16 cellular contexts compared by ENCODE assay signal in the genomic region with DNA sequence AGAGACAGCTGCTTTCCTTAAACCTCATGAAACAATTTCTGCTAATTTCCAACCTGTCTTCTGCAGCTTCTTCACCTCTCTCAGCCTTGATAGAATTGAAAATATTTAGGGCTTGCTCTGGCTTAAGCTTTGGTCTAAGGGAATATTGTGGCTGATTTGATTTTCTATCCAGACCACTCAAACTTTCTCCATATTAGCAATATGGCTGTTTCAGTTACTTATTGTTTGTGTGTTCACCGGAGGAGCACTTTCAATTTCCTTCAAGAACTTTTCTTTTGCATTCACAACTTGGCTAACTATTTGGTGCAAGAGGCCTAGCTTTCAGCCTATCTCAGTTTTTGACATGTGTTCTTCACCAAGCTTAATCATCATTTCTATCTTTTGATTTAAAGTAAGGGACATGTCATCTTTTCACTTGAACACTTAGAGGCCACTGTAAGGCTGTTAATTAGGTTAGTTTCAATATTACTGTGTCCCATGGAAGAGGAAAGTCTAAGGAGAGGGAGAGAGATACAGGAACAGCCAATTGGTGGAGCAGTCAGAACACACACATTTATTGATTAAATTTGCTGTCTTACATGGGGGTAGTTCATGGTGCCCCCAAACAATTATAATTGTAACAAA.
"Had no signal": no experiment of that assay in that cellular context is flagged by ENCODE, and none has a peak within 500 bp of the region (broad histone marks: within the 10 kb centered on the region; RNA-seq: fewer than 3 reads in every experiment).

No MANE protein-coding gene starts in this region.

- H3K4me3 Mint-ChIP-seq: activated CD4-positive, alpha-beta memory T cell treated with anti-CD3 and anti-CD28 coated beads, Interleukin-2, amount 10 ng/mL, durations not matched to agents 7 days and 5 days; nephron progenitor cell had no signal

- DNase-seq: activated CD4-positive, alpha-beta memory T cell treated with anti-CD3 and anti-CD28 coated beads, Interleukin-2, amount 10 ng/mL, durations not matched to agents 7 days and 5 days; activated CD4-positive, CD25-positive, alpha-beta regulatory T cell; activated CD8-positive, alpha-beta memory T cell treated with anti-CD3 and anti-CD28 coated beads, Interleukin-2, amount 50 U/mL, for 4 hours; activated effector memory CD4-positive, alpha-beta T cell treated with Interleukin-2 at 50 U/mL for 16 hours; dorsolateral prefrontal cortex; mesendoderm; nephron progenitor cell; psoas muscle; right lobe of liver; stimulated activated CD4-positive, alpha-beta T cell treated with anti-CD3 and anti-CD28 coated beads, Interleukin-1b, Interleukin-23, amount 100 ng/mL, for 48 hours; stimulated activated naive CD4-positive, alpha-beta T cell; upper lobe of left lung had no signal

- H3K27ac ChIP-seq: ascending aorta, dorsolateral prefrontal cortex, hepatocyte, psoas muscle, right lobe of liver, suprapubic skin, upper lobe of left lung had no signal

- H3K36me3 ChIP-seq: ascending aorta, right lobe of liver, suprapubic skin, upper lobe of left lung had no signal

- H3K4me2 ChIP-seq: hepatocyte had no signal

- H3K4me3 ChIP-seq: ascending aorta, dorsolateral prefrontal cortex, hepatocyte, psoas muscle, right lobe of liver, suprapubic skin, upper lobe of left lung had no signal

- H2AFZ ChIP-seq: hepatocyte had no signal

- H3K27ac Mint-ChIP-seq: activated CD4-positive, alpha-beta memory T cell treated with anti-CD3 and anti-CD28 coated beads, Interleukin-2, amount 10 ng/mL, durations not matched to agents 7 days and 5 days; nephron progenitor cell had no signal

- H3K9me3 ChIP-seq: ascending aorta, psoas muscle, right lobe of liver, suprapubic skin, upper lobe of left lung had no signal

- H3K4me1 ChIP-seq: ascending aorta, psoas muscle, right lobe of liver, suprapubic skin, upper lobe of left lung had no signal

- H3K9me3 Mint-ChIP-seq: activated CD4-positive, alpha-beta memory T cell treated with anti-CD3 and anti-CD28 coated beads, Interleukin-2, amount 10 ng/mL, durations not matched to agents 7 days and 5 days; nephron progenitor cell had no signal

- H3K27me3 Mint-ChIP-seq: activated CD4-positive, alpha-beta memory T cell treated with anti-CD3 and anti-CD28 coated beads, Interleukin-2, amount 10 ng/mL, durations not matched to agents 7 days and 5 days had no signal

- H3K79me2 ChIP-seq: hepatocyte had no signal

- FAIRE-seq: bronchial epithelial cell had no signal

- ATAC-seq: psoas muscle, right lobe of liver had no signal

- H3K27me3 ChIP-seq: ascending aorta, dorsolateral prefrontal cortex, hepatocyte, right lobe of liver, suprapubic skin, upper lobe of left lung had no signal
